15 cellular contexts compared by ENCODE assay signal in genomic region chr18:22203035-22203434, GRCh38. TPM values are rescaled to one million over a fixed set of nuclear protein-coding genes. Genes with fewer than 3 reads are reported as not detected.
DNase-seq lines count a peak whose midpoint lies in the region; ATAC-seq and TF ChIP-seq lines count a peak whose summit lies in the region.
"Had no signal": no experiment of that assay in that cellular context is flagged by ENCODE, and none has a peak within 500 bp of the region (broad histone marks: within the 10 kb centered on the region; RNA-seq: fewer than 3 reads in every experiment).

No MANE protein-coding gene starts in this region.

- no peak for ATAC-seq in heart left ventricle
- ATAC-seq in HG03175 (IDR thresholded peaks at IDR 0.05; ENCODE audit: unreplicated experiment): no peak
- ATAC-seq: CD8-positive, alpha-beta T cell; GM23338 had no signal

- no peaks in the 10 kb centered on the region for H3K27me3 ChIP-seq in cardiac muscle cell
- no peaks in the 10 kb centered on the region for H3K27me3 ChIP-seq in heart left ventricle
- no peaks in the 10 kb centered on the region for H3K27me3 ChIP-seq in Caco-2 (replicated peaks; ENCODE audit: control insufficient read depth, insufficient read depth, low read length)
- H3K27me3 ChIP-seq in hepatocyte: no peaks in the 10 kb centered on the region
- H3K27me3 ChIP-seq: BLaER1 treated with 17β-estradiol and CSF1 and Interleukin-3, amounts not matched to agents 10 nM and 100 nM had no signal

- TF ChIP-seq POLR2A in heart left ventricle (IDR thresholded peaks at IDR 0.05): no peak

- H2AFZ ChIP-seq in hepatocyte: no peak overlapping the region
- H2AFZ ChIP-seq: GM23338 had no signal

- no peak for TF ChIP-seq CTCF in cardiac muscle cell (IDR thresholded peaks at IDR 0.05; ENCODE audit: low read depth, low read length)
- no peak for TF ChIP-seq CTCF in heart left ventricle (IDR thresholded peaks at IDR 0.05)
- no peak for TF ChIP-seq CTCF in Caco-2 (IDR thresholded peaks at IDR 0.05; ENCODE audit: insufficient read depth in 1 of 2, low read depth in 1 of 2, low read length in 1 of 2, severe bottlenecking in 1 of 2, unreplicated experiment in 1 of 2)
- no peak for TF ChIP-seq CTCF in hepatocyte (IDR thresholded peaks at IDR 0.05; ENCODE audit: poor library complexity)

- peaks cover 52% of the 10 kb centered on the region for H3K4me1 Mint-ChIP-seq in Caco-2 (ENCODE audit: low read depth, unreplicated experiment)

- peaks cover 57% of the 10 kb centered on the region for H4K20me1 ChIP-seq in hepatocyte (ENCODE audit: insufficient read depth, poor library complexity, severe bottlenecking)

- no peaks in the 10 kb centered on the region for H3K9me2 ChIP-seq in hepatocyte (replicated peaks; ENCODE audit: insufficient read depth)

- H3K4me3 Mint-ChIP-seq in Caco-2 (ENCODE audit: unreplicated experiment): peak overlapping the region; percentile 31
- H3K4me3 Mint-ChIP-seq: CD8-positive, alpha-beta T cell; GM23338; HFFc6 had no signal

- H3K4me3 ChIP-seq in cardiac muscle cell: no peak overlapping the region
- H3K4me3 ChIP-seq in heart left ventricle: no peak overlapping the region
- H3K4me3 ChIP-seq in Caco-2 (ENCODE audit: low read depth, low read length): no peak overlapping the region
- no peak overlapping the region for H3K4me3 ChIP-seq in hepatocyte
- H3K4me3 ChIP-seq: BLaER1 treated with 17β-estradiol and CSF1 and Interleukin-3, amounts not matched to agents 10 nM and 100 nM; GM23338 had no signal

- no TSS peak for BruUV-seq in Caco-2 (replicated peaks; lab: Mats Ljungman, UMichigan)

- H3K9me3 Mint-ChIP-seq in Caco-2 (ENCODE audit: unreplicated experiment): no peaks in the 10 kb centered on the region
- H3K9me3 Mint-ChIP-seq: CD8-positive, alpha-beta T cell; GM23338; HFFc6 had no signal

- 45 to 56% (median 46%) methylated on average over 1 of the region's 1 CpG for WGBS in heart left ventricle, 4 donors
- WGBS in hepatocyte (ENCODE audit: low lambda C conversion rate, missing lambda C conversion rate): 61% methylated on average over 1 of the region's 1 CpG

- peaks cover 42% of the 10 kb centered on the region for H3K36me3 ChIP-seq in cardiac muscle cell
- peaks cover 0 to 42% (median 24%) of the 10 kb centered on the region in 9 donors for H3K36me3 ChIP-seq in heart left ventricle
- H3K36me3 ChIP-seq in Caco-2 (ENCODE audit: control insufficient read depth, insufficient read depth, low read length): peaks cover 1% of the 10 kb centered on the region
- peaks cover 7% of the 10 kb centered on the region for H3K36me3 ChIP-seq in hepatocyte (replicated peaks; ENCODE audit: insufficient read depth, low read depth)

- H3K27ac ChIP-seq in cardiac muscle cell: peak overlapping the region; percentile 70
- peak overlapping the region in 5 of 12 donors; percentile 10 to 72 (median 32) for H3K27ac ChIP-seq in heart left ventricle
- peak overlapping the region; percentile 46 for H3K27ac ChIP-seq in hepatocyte
- H3K27ac ChIP-seq: BLaER1 treated with 17β-estradiol and CSF1 and Interleukin-3, amounts not matched to agents 10 nM and 100 nM had no signal

- H3K36me3 Mint-ChIP-seq in Caco-2 (ENCODE audit: insufficient read depth, unreplicated experiment): peaks cover 98% of the 10 kb centered on the region
- H3K36me3 Mint-ChIP-seq: CD8-positive, alpha-beta T cell had no signal

- POLR2A ChIA-PET in Caco-2 (lab: Charles Lee): no interaction called here

- H3K4me2 ChIP-seq in hepatocyte: no peak overlapping the region
- H3K4me2 ChIP-seq: GM23338 had no signal

- CTCF ChIA-PET in Caco-2 (lab: Charles Lee): interaction anchor here (1.2 kb wide), 1 partner anchor 360 kb away, joined by 4 read pairs; no protein-coding TSS in a partner anchor

- no peaks in the 10 kb centered on the region for H3K27me3 Mint-ChIP-seq in Caco-2 (ENCODE audit: insufficient read depth, unreplicated experiment)

- H3K79me2 ChIP-seq in hepatocyte: peaks cover 65% of the 10 kb centered on the region

- DNase-seq in cardiac muscle cell (ENCODE audit: low read depth in 1 of 2, low spot score in 1 of 2) (no peak), heart left ventricle (no peak), Caco-2 (no peak), hepatocyte (ENCODE audit: low spot score) (no peak), dedifferentiated amniotic fluid mesenchymal stem cell (ENCODE audit: extremely low spot score) (no peak), LoVo (ENCODE audit: low spot score) (no peak)
- DNase-seq: 8988T; CD8-positive, alpha-beta T cell; GDM1; HCEC 1CT; HFFc6; IMR-90 had no signal

- H3K9me3 ChIP-seq in cardiac muscle cell (ENCODE audit: low read depth): no peaks in the 10 kb centered on the region
- no peaks in the 10 kb centered on the region for H3K9me3 ChIP-seq in heart left ventricle
- no peaks in the 10 kb centered on the region for H3K9me3 ChIP-seq in Caco-2
- H3K9me3 ChIP-seq in hepatocyte (ENCODE audit: low read depth): no peaks in the 10 kb centered on the region
- H3K9me3 ChIP-seq: BLaER1 treated with 17β-estradiol and CSF1 and Interleukin-3, amounts not matched to agents 10 nM and 100 nM had no signal

- H3K4me1 ChIP-seq in cardiac muscle cell (ENCODE audit: low read depth) (peaks cover 48% of the 10 kb centered on the region), heart left ventricle (peaks cover 2 to 87% (median 53%) of the 10 kb centered on the region in 12 donors), Caco-2 (peaks cover 6% of the 10 kb centered on the region), hepatocyte (ENCODE audit: insufficient read depth) (peaks cover 25% of the 10 kb centered on the region)

- H3K27ac Mint-ChIP-seq in Caco-2 (ENCODE audit: unreplicated experiment): peak overlapping the region; percentile 67
- H3K27ac Mint-ChIP-seq: CD8-positive, alpha-beta T cell; GM23338; HFFc6 had no signal

- intact Hi-C loops in heart left ventricle (cut with DNase I): loop anchor here in 2 of 10 donors (5.0 to 10.0 kb wide), 2 partner anchors 144 to 362 kb away; no protein-coding TSS in a partner anchor
- intact Hi-C loops in Caco-2 (cut with micrococcal nuclease; ENCODE audit: unreplicated experiment): no loop called here

RNA-seq across cellular contexts. Expression of gene GATA6, which starts 33.6 kb away (rescaled TPM):
- total RNA-seq in cardiac muscle cell: 182 and 187 TPM in 2 replicates
- 104 and 126 TPM in 2 replicates for polyA plus RNA-seq in cardiac muscle cell
- total RNA-seq in heart left ventricle: 10 to 100 TPM; 44.9 to 97.7 (median 76.3) TPM
- polyA plus RNA-seq in heart left ventricle: 10 to 100 TPM; 42.1 to 52.6 TPM
- 124 and 136 TPM in 2 replicates for total RNA-seq in Caco-2 (2022)
- 122 and 125 TPM in 2 replicates for total RNA-seq in hepatocyte
- polyA plus RNA-seq in hepatocyte: 116 and 128 TPM in 2 replicates
- total RNA-seq: GM23338 had no signal
